In genomic region chr17:42018339-42018738, GRCh38 we compare ENCODE assay signal across 8 cellular contexts. TPM values are rescaled to one million over a fixed set of nuclear protein-coding genes. Genes with fewer than 3 reads are reported as not detected.
DNase-seq lines count a peak whose midpoint lies in the region; ATAC-seq and TF ChIP-seq lines count a peak whose summit lies in the region.

No MANE protein-coding gene starts in this region.

- H3K36me3 Mint-ChIP-seq in endothelial cell (ENCODE audit: low read depth, unreplicated experiment), result peaks cover 22% of the 10 kb centered on the region

- no peaks in the 10 kb centered on the region for H3K27me3 ChIP-seq in rectal smooth muscle tissue (ENCODE audit: control insufficient read depth, insufficient read depth, low read length)

- no peaks in the 10 kb centered on the region for H3K9me3 Mint-ChIP-seq in endothelial cell (ENCODE audit: unreplicated experiment)

- peaks cover 32% of the 10 kb centered on the region for H3K27me3 Mint-ChIP-seq in endothelial cell (ENCODE audit: unreplicated experiment)

- peak overlapping the region; percentile 100 for H3K27ac Mint-ChIP-seq in endothelial cell (ENCODE audit: unreplicated experiment)

- DNase-seq in GM20000 (ENCODE audit: low spot score), result peak; percentile 3
- peak; percentile 53 for DNase-seq in OCI-M1 (lab: John Stamatoyannopoulos, UW)
- DNase-seq in endothelial cell (ENCODE audit: low spot score), result no peak
- DNase-seq in dermis blood vessel endothelial cell, result no peak
- no peak for DNase-seq in NCI-H1694 (lab: John Stamatoyannopoulos, UW)

- H3K27ac ChIP-seq in rectal smooth muscle tissue (ENCODE audit: low read depth, low read length), result no peak overlapping the region

- ATAC-seq in HG03139 (IDR thresholded peaks at IDR 0.05; ENCODE audit: unreplicated experiment) (no peak), HG03469 (IDR thresholded peaks at IDR 0.05; ENCODE audit: unreplicated experiment) (no peak)

- H3K36me3 ChIP-seq in rectal smooth muscle tissue (ENCODE audit: control insufficient read depth, insufficient read depth, low read length), result peaks cover 12% of the 10 kb centered on the region

- H3K4me3 Mint-ChIP-seq in endothelial cell (ENCODE audit: unreplicated experiment), result peak overlapping the region; percentile 100

- H3K9ac ChIP-seq in rectal smooth muscle tissue (ENCODE audit: low read length), result no peak overlapping the region

- H3K4me3 ChIP-seq in rectal smooth muscle tissue (ENCODE audit: low read length), result peak overlapping the region; percentile 97

- H3K4me1 Mint-ChIP-seq in endothelial cell (ENCODE audit: unreplicated experiment), result peaks cover 47% of the 10 kb centered on the region

- TF ChIP-seq CTCF in GM20000 (IDR thresholded peaks at IDR 0.05; ENCODE audit: extremely low read depth, missing control alignments) (no peak), endothelial cell (IDR thresholded peaks at IDR 0.05; ENCODE audit: unreplicated experiment) (no peak)

- peaks cover 11% of the 10 kb centered on the region for H3K4me1 ChIP-seq in rectal smooth muscle tissue (ENCODE audit: control insufficient read depth, insufficient read depth, low read length)

RNA-seq across cellular contexts. Expression of gene DNAJC7, which starts 1.1 kb away (rescaled TPM):
- 92.8 TPM for total RNA-seq in endothelial cell (ENCODE audit: unreplicated experiment)
- total RNA-seq in dermis blood vessel endothelial cell, result 68.2 and 89.0 TPM in 2 replicates

RNA-seq across cellular contexts. Expression of gene NKIRAS2, which starts 1.6 kb away (rescaled TPM):
- total RNA-seq in endothelial cell (ENCODE audit: unreplicated experiment), result 67.4 TPM
- total RNA-seq in dermis blood vessel endothelial cell, result 44.2 and 46.6 TPM in 2 replicates

RNA-seq across cellular contexts. Expression of gene C17orf113, which starts 32.1 kb away (rescaled TPM):
- total RNA-seq in endothelial cell (ENCODE audit: unreplicated experiment) (1.6 TPM), dermis blood vessel endothelial cell (0.17 and 0.33 TPM in 2 replicates)

RNA-seq across cellular contexts. Expression of gene CNP, which starts 51.7 kb away (rescaled TPM):
- total RNA-seq in endothelial cell (ENCODE audit: unreplicated experiment) (82.1 TPM), dermis blood vessel endothelial cell (48.7 and 63.1 TPM in 2 replicates)

Comparison
In these comparisons a context has a peak if more than half of its experiments do, and no peak if none do; other contexts are left out.
1. DNase-seq: peak in GM20000 (single experiment) and OCI-M1 (single experiment); none in endothelial cell (single experiment), dermis blood vessel endothelial cell (single experiment) and NCI-H1694 (single experiment).